Comparison of ENCODE assay signal across 27 cellular contexts in genomic region chr6:75076009-75076408, GRCh38.
"Had no signal": no experiment of that assay in that cellular context is flagged by ENCODE, and none has a peak within 500 bp of the region (broad histone marks: within the 10 kb centered on the region; RNA-seq: fewer than 3 reads in every experiment).

No MANE protein-coding gene starts in this region.

- H3K27me3 ChIP-seq: colonic mucosa, esophagus squamous epithelium, heart right ventricle, neutrophil, pancreas, right lobe of liver, transverse colon, vagina had no signal

- H3K36me3 Mint-ChIP-seq: immature natural killer cell; memory B cell; natural killer cell; stimulated activated naive B cell treated with anti-CD40 and anti-IgM and Interleukin-4, amounts not matched to agents 10 μg/mL and 1 μg/mL and 100 μg/mL, for 72 hours had no signal

- H3K9me3 Mint-ChIP-seq: dendritic cell treated with granulocyte-macrophage colony-stimulating factor and Interleukin-4, amounts not matched to agents 40 ng/mL and 50 ng/mL, for 4 days; memory B cell; neural crest cell; stimulated activated naive CD8-positive, alpha-beta T cell treated with anti-CD3 and anti-CD28 coated beads, Interleukin-15, Interleukin-2, amounts not matched to agents 100 ng/mL and 50 ng/mL, for 24 hours had no signal

- H3K36me3 ChIP-seq: colonic mucosa, esophagus squamous epithelium, heart right ventricle, lower lobe of right lung, neutrophil, pancreas, right lobe of liver, transverse colon, vagina had no signal

- H3K27ac ChIP-seq: colonic mucosa, esophagus squamous epithelium, heart right ventricle, lower lobe of right lung, neutrophil, pancreas, right lobe of liver, transverse colon, vagina had no signal

- ATAC-seq: heart right ventricle; left ventricle myocardium superior; lower lobe of right lung; natural killer cell; pancreas; right lobe of liver; stimulated activated naive B cell treated with anti-CD40 and anti-IgM and Interleukin-4, amounts not matched to agents 10 μg/mL and 1 μg/mL and 100 μg/mL, for 72 hours had no signal

- H3K4me1 Mint-ChIP-seq: immature natural killer cell; memory B cell; natural killer cell; neural crest cell; stimulated activated naive B cell treated with anti-CD40 and anti-IgM and Interleukin-4, amounts not matched to agents 10 μg/mL and 1 μg/mL and 100 μg/mL, for 72 hours had no signal

- H3K4me1 ChIP-seq: colonic mucosa, esophagus squamous epithelium, heart right ventricle, lower lobe of right lung, pancreas, right lobe of liver, transverse colon, vagina had no signal

- H3K4me3 Mint-ChIP-seq: dendritic cell treated with granulocyte-macrophage colony-stimulating factor and Interleukin-4, amounts not matched to agents 40 ng/mL and 50 ng/mL, for 4 days; immature natural killer cell; memory B cell; natural killer cell; neural crest cell; stimulated activated naive B cell treated with anti-CD40 and anti-IgM and Interleukin-4, amounts not matched to agents 10 μg/mL and 1 μg/mL and 100 μg/mL, for 72 hours; stimulated activated naive CD8-positive, alpha-beta T cell treated with anti-CD3 and anti-CD28 coated beads, Interleukin-15, Interleukin-2, amounts not matched to agents 100 ng/mL and 50 ng/mL, for 24 hours had no signal

- H3K4me3 ChIP-seq: colonic mucosa, esophagus squamous epithelium, heart right ventricle, lower lobe of right lung, pancreas, right lobe of liver, transverse colon, vagina had no signal

- H3K9me3 ChIP-seq: colonic mucosa, esophagus squamous epithelium, lower lobe of right lung, neutrophil, pancreas, right lobe of liver, transverse colon, vagina had no signal

- FAIRE-seq: endothelial cell of umbilical vein, small intestine had no signal

- DNase-seq: colonic mucosa; effector CD8-positive, alpha-beta T cell; esophagus squamous epithelium; foreskin melanocyte; glutamatergic neuron; heart right ventricle; hippocampal formation; immature natural killer cell; islet precursor cell; left ventricle myocardium superior; lower lobe of right lung; natural killer cell; pancreas; right lobe of liver; small intestine; stimulated activated CD4-positive, alpha-beta T cell treated with anti-CD3 and anti-CD28 coated beads, Interleukin-15, amount 100 ng/mL, for 24 hours; stimulated activated CD4-positive, alpha-beta T cell treated with anti-CD3 and anti-CD28 coated beads, Interleukin-2, amount 100 ng/mL, for 48 hours; stimulated activated naive B cell treated with anti-CD40 and anti-IgM and Interleukin-4, amounts not matched to agents 10 μg/mL and 1 μg/mL and 100 μg/mL, for 72 hours; transverse colon had no signal

- H3K27ac Mint-ChIP-seq: dendritic cell treated with granulocyte-macrophage colony-stimulating factor and Interleukin-4, amounts not matched to agents 40 ng/mL and 50 ng/mL, for 4 days; immature natural killer cell; memory B cell; natural killer cell; progenitor cell of endocrine pancreas; stimulated activated naive B cell treated with anti-CD40 and anti-IgM and Interleukin-4, amounts not matched to agents 10 μg/mL and 1 μg/mL and 100 μg/mL, for 72 hours; stimulated activated naive CD8-positive, alpha-beta T cell treated with anti-CD3 and anti-CD28 coated beads, Interleukin-15, Interleukin-2, amounts not matched to agents 100 ng/mL and 50 ng/mL, for 24 hours had no signal

- H3K27me3 Mint-ChIP-seq: dendritic cell treated with granulocyte-macrophage colony-stimulating factor and Interleukin-4, amounts not matched to agents 40 ng/mL and 50 ng/mL, for 4 days; memory B cell; stimulated activated naive B cell treated with anti-CD40 and anti-IgM and Interleukin-4, amounts not matched to agents 10 μg/mL and 1 μg/mL and 100 μg/mL, for 72 hours; stimulated activated naive CD8-positive, alpha-beta T cell treated with anti-CD3 and anti-CD28 coated beads, Interleukin-15, Interleukin-2, amounts not matched to agents 100 ng/mL and 50 ng/mL, for 24 hours had no signal
